1 cellular context compared by ENCODE assay signal in the genomic region with DNA sequence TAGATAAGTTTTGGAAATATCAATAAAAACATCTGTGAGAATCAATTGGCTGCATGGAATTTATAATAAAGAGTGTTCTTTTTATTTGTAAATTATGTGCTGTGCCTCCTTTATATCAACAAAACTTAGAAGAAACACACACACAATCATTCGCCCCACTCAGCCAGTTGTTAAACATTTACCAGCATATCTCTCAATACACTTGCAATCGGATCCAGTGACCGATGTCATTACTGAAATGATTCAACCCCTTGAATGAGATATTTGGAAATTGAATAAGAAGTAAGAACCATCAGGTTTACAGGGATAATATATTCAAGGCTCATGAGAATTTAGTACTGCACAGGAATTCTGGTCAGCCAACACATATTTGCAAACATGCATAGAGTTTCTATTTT.
TF ChIP-seq lines count a peak whose summit lies in the region.

No MANE protein-coding gene starts in this region.

TF ChIP-seq in HepG2, 621 proteins besides CTCF, POLR2A, EP300 and RAD21 (continued from another document):
- no peak for TF ChIP-seq ATF4 (CRISPR knock-in tag; IDR thresholded peaks at IDR 0.05)
- no peak for TF ChIP-seq ZNF567 (CRISPR knock-in tag; IDR thresholded peaks at IDR 0.05; ENCODE audit: borderline replicate concordance)
- TF ChIP-seq SOX6 (IDR thresholded peaks at IDR 0.05), result no peak
- no peak for TF ChIP-seq SOX6 (CRISPR knock-in tag; IDR thresholded peaks at IDR 0.05)
TF ChIP-seq in HepG2: peak in this region for 0.
